Comparison of ENCODE assay signal across 12 cellular contexts in genomic region chr9:129561594-129562281, GRCh38. TPM values are rescaled to one million over a fixed set of nuclear protein-coding genes. Genes with fewer than 3 reads are reported as not detected.
DNase-seq lines count a peak whose midpoint lies in the region; ATAC-seq and TF ChIP-seq lines count a peak whose summit lies in the region.
"Had no signal": no experiment of that assay in that cellular context is flagged by ENCODE, and none has a peak within 500 bp of the region (broad histone marks: within the 10 kb centered on the region; RNA-seq: fewer than 3 reads in every experiment).

No MANE protein-coding gene starts in this region.

- no peaks in the 10 kb centered on the region for H3K36me3 ChIP-seq in GM23338 (ENCODE audit: insufficient read depth)
- H3K36me3 ChIP-seq in trophoblast cell (ENCODE audit: control insufficient read depth in 1 of 2, insufficient read depth in 2 of 2, low read length in 2 of 2) = no peaks in the 10 kb centered on the region
- H3K36me3 ChIP-seq: brain microvascular endothelial cell had no signal

- DNase-seq in GM23338 (ENCODE audit: low spot score) = peak; percentile 55
- DNase-seq in NCI-H2227 treated with DMSO at 0.1 percent for 48 hours (lab: John Stamatoyannopoulos, UW) = peak; percentile 18
- peak in 25 of 42 donors; percentile 15 to 73 (median 38) for DNase-seq in head of caudate nucleus
- DNase-seq in trophoblast cell = no peak
- no peak for DNase-seq in stimulated activated naive CD4-positive, alpha-beta T cell (lab: John Stamatoyannopoulos, UW)
- no peak for DNase-seq in cerebellar cortex (ENCODE audit: low spot score)
- DNase-seq: brain microvascular endothelial cell, Kasumi-1, T1000 had no signal

- ATAC-seq in GM23338 (no peak), HG02973 (IDR thresholded peaks at IDR 0.05; ENCODE audit: unreplicated experiment) (no peak)

- H3F3A ChIP-seq in GM23338 (replicated peaks; ENCODE audit: low read depth) = peaks cover 5% of the 10 kb centered on the region; the same call in 1 of the 2 replicates

- H3K27me3 Mint-ChIP-seq in GM23338 (ENCODE audit: insufficient read depth, low read depth, poor library complexity) = peaks cover 28% of the 10 kb centered on the region

- no peaks in the 10 kb centered on the region for H3K9me2 ChIP-seq in GM23338 (ENCODE audit: insufficient read depth)

- peak overlapping the region; percentile 25 for H4K91ac ChIP-seq in trophoblast cell (ENCODE audit: low read depth, low read length)

- H4K12ac ChIP-seq in trophoblast cell (ENCODE audit: low read depth, low read length) = no peak overlapping the region

- peaks cover 5% of the 10 kb centered on the region; the same call in 1 of the 2 replicates for H3K27me3 ChIP-seq in GM23338 (ENCODE audit: insufficient read depth)
- no peaks in the 10 kb centered on the region for H3K27me3 ChIP-seq in trophoblast cell (ENCODE audit: insufficient read depth, low read length)
- H3K27me3 ChIP-seq: brain microvascular endothelial cell had no signal

- H3K23ac ChIP-seq in trophoblast cell (ENCODE audit: low read length) = no peak overlapping the region

- H3K4ac ChIP-seq in trophoblast cell (ENCODE audit: low read depth, low read length) = peak overlapping the region; percentile 10

- no peaks in the 10 kb centered on the region for H3K79me2 ChIP-seq in GM23338 (replicated peaks; ENCODE audit: insufficient read depth)
- no peaks in the 10 kb centered on the region for H3K79me2 ChIP-seq in trophoblast cell (ENCODE audit: control insufficient read depth, insufficient read depth, low read length, poor library complexity)

- WGBS in trophoblast cell (ENCODE audit: extremely low coverage, insufficient coverage, insufficient read length) = no CpG with 5 or more reads among the region's 28 CpGs

- peaks cover 23% of the 10 kb centered on the region for H3K79me1 ChIP-seq in trophoblast cell (ENCODE audit: low read length)

- H3K36me3 Mint-ChIP-seq in GM23338 (ENCODE audit: low read depth) = no peaks in the 10 kb centered on the region

- H3K27ac ChIP-seq in GM23338 (ENCODE audit: low read depth) = no peak overlapping the region
- H3K27ac ChIP-seq in trophoblast cell (ENCODE audit: low read depth, low read length) = no peak overlapping the region
- H3K27ac ChIP-seq: brain microvascular endothelial cell, skin epidermis had no signal

- peak overlapping the region; percentile 48 for H4K8ac ChIP-seq in trophoblast cell (ENCODE audit: low read depth, low read length)

- H3K9me3 Mint-ChIP-seq in GM23338 = no peaks in the 10 kb centered on the region

- H2AFZ ChIP-seq in GM23338 (peak overlapping the region; percentile 84), trophoblast cell (ENCODE audit: insufficient read depth, low read length, poor library complexity) (peak overlapping the region; percentile 23)

- H3K14ac ChIP-seq in trophoblast cell (ENCODE audit: low read length) = peak overlapping the region; percentile 16

- H3K4me1 ChIP-seq in GM23338 (ENCODE audit: insufficient read depth) (peaks cover 47% of the 10 kb centered on the region), trophoblast cell (ENCODE audit: control insufficient read depth in 1 of 2, insufficient read depth in 2 of 2, low read length in 2 of 2) (peaks cover 21 to 26% of the 10 kb centered on the region in 2 experiments)

- no peak overlapping the region for H3K27ac Mint-ChIP-seq in GM23338

- intact Hi-C loops in head of caudate nucleus (cut with DNase I) = no loop called here

- H3K4me1 Mint-ChIP-seq in GM23338 = peaks cover 48% of the 10 kb centered on the region

- peak overlapping the region; percentile 8 for H2BK5ac ChIP-seq in trophoblast cell (ENCODE audit: low read depth, low read length, poor library complexity)

- H2BK120ac ChIP-seq in trophoblast cell (ENCODE audit: insufficient read depth, low read length, poor library complexity) = peak overlapping the region; percentile 53

- H4K20me1 ChIP-seq in GM23338 (replicated peaks; ENCODE audit: insufficient read depth) = no peaks in the 10 kb centered on the region

- H3K4me3 ChIP-seq in GM23338 (no peak overlapping the region), trophoblast cell (ENCODE audit: low read depth, low read length) (no peak overlapping the region)
- H3K4me3 ChIP-seq: skin epidermis had no signal

- no peaks in the 10 kb centered on the region for H3K9me3 ChIP-seq in trophoblast cell (ENCODE audit: insufficient read depth, low read depth, low read length)

- peak overlapping the region; percentile 41 for H3K18ac ChIP-seq in trophoblast cell (ENCODE audit: low read length)

- no peak; a peak in 1 of 4 replicates for TF ChIP-seq CTCF in GM23338 (conservative IDR thresholded peaks at IDR 0.05; ENCODE audit: low read depth in 2 of 2)

- no peak overlapping the region for H3K4me3 Mint-ChIP-seq in GM23338

- H3K4me2 ChIP-seq in GM23338 (peak overlapping the region; percentile 51; the same call in 1 of the 2 replicates), trophoblast cell (ENCODE audit: low read length) (no peak overlapping the region)

- H2AK5ac ChIP-seq in trophoblast cell (ENCODE audit: low read length) = peak overlapping the region; percentile 64

- peak overlapping the region; percentile 23 for H2BK12ac ChIP-seq in trophoblast cell (ENCODE audit: low read length)

- no peak overlapping the region for H3K9ac ChIP-seq in trophoblast cell (ENCODE audit: low read length)

TF ChIP-seq in GM23338, 12 proteins besides CTCF, POLR2A, EP300 and RAD21 (continues in another document):
- TF ChIP-seq REST (IDR thresholded peaks at IDR 0.05; ENCODE audit: unreplicated experiment) = no peak
- no peak for TF ChIP-seq ZNF114 (CRISPR knock-in tag; IDR thresholded peaks at IDR 0.05)

RNA-seq across cellular contexts. Expression of gene C9orf50, which starts 59.2 kb away (rescaled TPM):
- not detected in 2 replicates for total RNA-seq in GM23338 (2014; rRNA removed; shearing (Covaris generic))
- not detected in 2 replicates for polyA plus RNA-seq in GM23338 (2016; fragmentation: Nextera tagmentation; extraction: Ambion mirVana)
- 0.07 TPM in 1 of 2 replicates, not detected in the other for polyA plus RNA-seq in trophoblast cell (2013)
- total RNA-seq: Daoy had no signal

Comparison
In these comparisons a context has a peak if more than half of its experiments do, and no peak if none do; other contexts are left out.
1. DNase-seq: peak in GM23338 (single experiment), NCI-H2227 treated with DMSO at 0.1 percent for 48 hours (single experiment) and head of caudate nucleus (25 of 42); none in trophoblast cell (0 of 2), stimulated activated naive CD4-positive, alpha-beta T cell (0 of 6) and cerebellar cortex (single experiment).